Comparison of ENCODE assay signal across 8 cellular contexts in the genomic region with DNA sequence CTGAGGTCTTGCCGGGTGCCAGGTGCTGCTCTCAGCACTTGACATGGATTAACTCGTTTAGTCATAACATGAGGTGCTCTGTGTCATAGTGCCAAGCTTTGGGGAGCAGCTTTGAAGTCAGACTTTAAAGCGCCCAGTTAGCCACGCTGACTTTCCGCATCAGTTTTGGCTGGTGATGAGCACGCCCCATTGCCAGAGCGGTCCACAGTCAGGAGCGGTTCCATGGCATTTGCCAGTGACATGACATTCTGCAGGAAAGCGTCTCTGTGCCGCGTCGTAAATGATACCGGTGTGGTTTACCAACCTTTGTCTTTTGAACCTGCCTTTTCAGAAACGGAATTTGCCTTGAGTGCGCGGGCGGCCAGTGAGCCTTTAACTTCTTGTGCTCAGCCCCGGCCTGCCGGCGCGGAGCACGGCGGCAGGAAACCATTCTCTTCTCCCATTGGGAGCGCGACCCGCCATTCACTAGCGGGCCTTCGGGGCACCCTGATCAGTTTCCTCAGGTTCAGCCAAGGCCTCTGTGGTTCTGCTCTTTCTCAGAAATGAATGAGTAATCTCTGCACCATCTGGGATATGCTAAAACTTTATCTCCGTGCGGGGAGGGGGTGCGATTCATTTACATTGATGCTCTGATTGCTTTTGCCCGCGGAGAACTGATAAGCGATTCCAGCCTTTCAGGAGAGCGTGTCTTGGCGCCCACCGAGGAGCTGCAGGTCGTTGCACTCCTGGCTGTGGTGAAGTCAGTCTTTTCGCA. TPM values are rescaled to one million over a fixed set of nuclear protein-coding genes. Genes with fewer than 3 reads are reported as not detected.
DNase-seq lines count a peak whose midpoint lies in the region; ATAC-seq and TF ChIP-seq lines count a peak whose summit lies in the region.

No MANE protein-coding gene starts in this region.

- peaks cover 0 to 17% (median 3%) of the 10 kb centered on the region in 4 donors for H3K4me1 ChIP-seq in right lobe of liver

- H3K4me3 ChIP-seq in right lobe of liver: peak overlapping the region; percentile 17 to 67 (median 55)

- H3K36me3 ChIP-seq in right lobe of liver: no peaks in the 10 kb centered on the region

- H3K36me3 Mint-ChIP-seq in HFFc6 (ENCODE audit: low read depth) (no peaks in the 10 kb centered on the region), WTC11 (no peaks in the 10 kb centered on the region)

- ATAC-seq in WTC11: peak; percentile 96
- ATAC-seq in right lobe of liver: peak; percentile 42 to 69 (median 58)
- no peak for ATAC-seq in HG02852 (IDR thresholded peaks at IDR 0.05; ENCODE audit: unreplicated experiment)
- no peak for ATAC-seq in HG02588 (IDR thresholded peaks at IDR 0.05; ENCODE audit: unreplicated experiment)

- H3K9me3 Mint-ChIP-seq in HFFc6 (no peaks in the 10 kb centered on the region), WTC11 (no peaks in the 10 kb centered on the region)

- peak overlapping the region; percentile 16 to 68 (median 68) for H3K27ac ChIP-seq in right lobe of liver

- POLR2A ChIA-PET in WTC11 (lab: Charles Lee): no interaction called here

- TF ChIP-seq POLR2A in right lobe of liver (IDR thresholded peaks at IDR 0.05): peak; percentile 31

- intact Hi-C loops in right lobe of liver (cut with DNase I): no loop called here

- no peak for TF ChIP-seq CTCF in HFFc6 (IDR thresholded peaks at IDR 0.05)
- TF ChIP-seq CTCF in WTC11 (IDR thresholded peaks at IDR 0.05): no peak
- no peak for TF ChIP-seq CTCF in right lobe of liver (IDR thresholded peaks at IDR 0.05)

- WGBS in right lobe of liver (ENCODE audit: insufficient coverage, low coverage, low lambda C conversion rate, missing lambda C conversion rate): 10% methylated on average over 14 of the region's 39 CpGs

- peak; percentile 30 for DNase-seq in COLO668 (lab: John Stamatoyannopoulos, UW; ENCODE audit: unreplicated experiment)
- DNase-seq in HFFc6: peak; percentile 94
- DNase-seq in WTC11 (ENCODE audit: low spot score): peak; percentile 63
- DNase-seq in dermis blood vessel endothelial cell: peak; percentile 67
- peak; percentile 58 to 80 (median 79) for DNase-seq in right lobe of liver
- DNase-seq in stimulated activated CD4-positive, alpha-beta T cell treated with anti-CD3 and anti-CD28 coated beads, TNF-alpha, amount 100 ng/mL, for 48 hours (ENCODE audit: low read depth in 3 of 3): peak; percentile 43 to 45 (median 43)

- H3K27ac Mint-ChIP-seq in HFFc6 (no peak overlapping the region), WTC11 (no peak overlapping the region)

- no peaks in the 10 kb centered on the region for H3K9me3 ChIP-seq in right lobe of liver

- H3K27me3 Mint-ChIP-seq in HFFc6 (ENCODE audit: insufficient read depth) (no peaks in the 10 kb centered on the region; the same call in none of the 2 replicates), WTC11 (ENCODE audit: low read depth) (no peaks in the 10 kb centered on the region; the same call in 1 of the 2 replicates)

- no peaks in the 10 kb centered on the region for H3K27me3 ChIP-seq in right lobe of liver

- no peak overlapping the region for H3K4me3 Mint-ChIP-seq in HFFc6
- no peak overlapping the region for H3K4me3 Mint-ChIP-seq in WTC11

- CTCF ChIA-PET in WTC11 (lab: Charles Lee): interaction anchor here (0.9 to 1.9 kb wide), 3 partner anchors 10 to 67 kb away, joined by 4 to 13 read pairs (median 7); no protein-coding TSS in a partner anchor

- H3K4me1 Mint-ChIP-seq in HFFc6 (ENCODE audit: low read depth) (no peaks in the 10 kb centered on the region; the same call in 1 of the 2 replicates), WTC11 (no peaks in the 10 kb centered on the region; the same call in 1 of the 2 replicates)

TF ChIP-seq in WTC11, 78 proteins besides CTCF, POLR2A, EP300 and RAD21:
- TF ChIP-seq, protein P1, sequence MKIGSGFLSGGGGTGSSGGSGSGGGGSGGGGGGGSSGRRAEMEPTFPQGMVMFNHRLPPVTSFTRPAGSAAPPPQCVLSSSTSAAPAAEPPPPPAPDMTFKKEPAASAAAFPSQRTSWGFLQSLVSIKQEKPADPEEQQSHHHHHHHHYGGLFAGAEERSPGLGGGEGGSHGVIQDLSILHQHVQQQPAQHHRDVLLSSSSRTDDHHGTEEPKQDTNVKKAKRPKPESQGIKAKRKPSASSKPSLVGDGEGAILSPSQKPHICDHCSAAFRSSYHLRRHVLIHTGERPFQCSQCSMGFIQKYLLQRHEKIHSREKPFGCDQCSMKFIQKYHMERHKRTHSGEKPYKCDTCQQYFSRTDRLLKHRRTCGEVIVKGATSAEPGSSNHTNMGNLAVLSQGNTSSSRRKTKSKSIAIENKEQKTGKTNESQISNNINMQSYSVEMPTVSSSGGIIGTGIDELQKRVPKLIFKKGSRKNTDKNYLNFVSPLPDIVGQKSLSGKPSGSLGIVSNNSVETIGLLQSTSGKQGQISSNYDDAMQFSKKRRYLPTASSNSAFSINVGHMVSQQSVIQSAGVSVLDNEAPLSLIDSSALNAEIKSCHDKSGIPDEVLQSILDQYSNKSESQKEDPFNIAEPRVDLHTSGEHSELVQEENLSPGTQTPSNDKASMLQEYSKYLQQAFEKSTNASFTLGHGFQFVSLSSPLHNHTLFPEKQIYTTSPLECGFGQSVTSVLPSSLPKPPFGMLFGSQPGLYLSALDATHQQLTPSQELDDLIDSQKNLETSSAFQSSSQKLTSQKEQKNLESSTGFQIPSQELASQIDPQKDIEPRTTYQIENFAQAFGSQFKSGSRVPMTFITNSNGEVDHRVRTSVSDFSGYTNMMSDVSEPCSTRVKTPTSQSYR (CRISPR knock-in tag; IDR thresholded peaks at IDR 0.05): 0 out of 2 replicates have a peak, but pooled peaks have one; percentile 19
- TF ChIP-seq JAZF1 (CRISPR knock-in tag; IDR thresholded peaks at IDR 0.05): no peak
- TF ChIP-seq, protein P2, sequence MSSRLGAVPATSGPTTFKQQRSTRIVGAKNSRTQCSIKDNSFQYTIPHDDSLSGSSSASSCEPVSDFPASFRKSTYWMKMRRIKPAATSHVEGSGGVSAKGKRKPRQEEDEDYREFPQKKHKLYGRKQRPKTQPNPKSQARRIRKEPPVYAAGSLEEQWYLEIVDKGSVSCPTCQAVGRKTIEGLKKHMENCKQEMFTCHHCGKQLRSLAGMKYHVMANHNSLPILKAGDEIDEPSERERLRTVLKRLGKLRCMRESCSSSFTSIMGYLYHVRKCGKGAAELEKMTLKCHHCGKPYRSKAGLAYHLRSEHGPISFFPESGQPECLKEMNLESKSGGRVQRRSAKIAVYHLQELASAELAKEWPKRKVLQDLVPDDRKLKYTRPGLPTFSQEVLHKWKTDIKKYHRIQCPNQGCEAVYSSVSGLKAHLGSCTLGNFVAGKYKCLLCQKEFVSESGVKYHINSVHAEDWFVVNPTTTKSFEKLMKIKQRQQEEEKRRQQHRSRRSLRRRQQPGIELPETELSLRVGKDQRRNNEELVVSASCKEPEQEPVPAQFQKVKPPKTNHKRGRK (CRISPR knock-in tag; IDR thresholded peaks at IDR 0.05; ENCODE audit: borderline replicate concordance): no peak
- no peak for TF ChIP-seq RELA (CRISPR knock-in tag; IDR thresholded peaks at IDR 0.05; ENCODE audit: borderline replicate concordance)
- TF ChIP-seq SMAD4 (CRISPR knock-in tag; IDR thresholded peaks at IDR 0.05): no peak
- TF ChIP-seq ZNF396 (CRISPR knock-in tag; IDR thresholded peaks at IDR 0.05; ENCODE audit: borderline replicate concordance): no peak
- no peak for TF ChIP-seq MYBL2 (CRISPR knock-in tag; IDR thresholded peaks at IDR 0.05)
- TF ChIP-seq NFYB (CRISPR knock-in tag; conservative IDR thresholded peaks at IDR 0.05; ENCODE audit: low read depth): peak; percentile 27
- no peak for TF ChIP-seq NR2C2 (CRISPR knock-in tag; IDR thresholded peaks at IDR 0.05)

RNA-seq across cellular contexts. Expression of gene SLC2A2, which starts 1.7 kb away (rescaled TPM):
- total RNA-seq in HFFc6 (2021; fragmentation: NEBNext Ultra II Directional; extraction: Animal tissue kit (Norgen Biotek cat#: 25700)): not detected
- total RNA-seq in WTC11 (2021) (0.16 TPM in 1 of 3 replicates, not detected in the others), dermis blood vessel endothelial cell (not detected in 2 replicates), right lobe of liver (100 to 1,000 TPM; 162 to 465 (median 276) TPM)

Comparison
In these comparisons a context has a peak if more than half of its experiments do, and no peak if none do; other contexts are left out.
1. DNase-seq: peak in every context shown above with its lines; median percentile 94 in HFFc6; 79 in right lobe of liver; 67 in dermis blood vessel endothelial cell; 63 in WTC11; 43 in stimulated activated CD4-positive, alpha-beta T cell treated with anti-CD3 and anti-CD28 coated beads, TNF-alpha, amount 100 ng/mL, for 48 hours; 30 in COLO668.
2. ATAC-seq: peak in WTC11 (single experiment) and right lobe of liver (4 of 4); none in HG02852 (single experiment) and HG02588 (single experiment).
3. RNA of gene SLC2A2, which starts 1.7 kb away (total RNA-seq): 162 to 465 TPM in right lobe of liver; 0.16 TPM in WTC11, not detected in HFFc6 and not detected in dermis blood vessel endothelial cell; every median in the first group is over 100 times any median in the second.